In the genomic region with DNA sequence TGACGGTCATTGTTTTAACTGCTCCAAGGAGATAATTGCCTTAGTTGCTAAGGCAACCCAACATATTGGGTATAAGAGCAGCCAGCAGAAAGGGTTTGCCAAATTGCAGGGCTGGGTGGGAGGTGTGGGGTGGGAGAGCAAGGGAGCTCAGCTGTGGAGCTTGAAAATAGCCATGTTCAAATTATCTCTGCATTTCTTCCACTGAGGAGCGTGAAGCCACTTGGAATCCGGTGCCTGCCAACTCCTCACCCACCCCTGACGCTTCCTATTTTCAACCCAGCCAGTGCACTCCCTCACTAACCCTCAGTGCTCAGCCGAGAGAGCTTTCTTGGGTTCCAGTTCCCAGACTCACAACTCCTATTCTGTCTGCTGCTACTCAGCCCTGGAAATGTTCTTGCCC, we compare ENCODE assay signal across 16 cellular contexts.
DNase-seq lines count a peak whose midpoint lies in the region; ATAC-seq and TF ChIP-seq lines count a peak whose summit lies in the region.
"Had no signal": no experiment of that assay in that cellular context is flagged by ENCODE, and none has a peak within 500 bp of the region (broad histone marks: within the 10 kb centered on the region; RNA-seq: fewer than 3 reads in every experiment).

No MANE protein-coding gene starts in this region.

- H3K36me3 ChIP-seq in SJCRH30: no peaks in the 10 kb centered on the region
- H3K36me3 ChIP-seq: brain microvascular endothelial cell, suprapubic skin had no signal

- H3K27ac ChIP-seq in SJCRH30 (peak overlapping the region; percentile 90; the same call in 1 of the 2 replicates), temporal lobe (ENCODE audit: low read depth, low read length) (peak overlapping the region; percentile 31)
- H3K27ac ChIP-seq: brain microvascular endothelial cell, suprapubic skin had no signal

- no peak for ATAC-seq in HG03571 (IDR thresholded peaks at IDR 0.05; ENCODE audit: unreplicated experiment)
- ATAC-seq: activated CD4-positive, CD25-positive, alpha-beta regulatory T cell treated with anti-CD3 and anti-CD28 coated beads, Interleukin-2, amount 50 U/mL, for 24 hours; activated T-cell treated with anti-CD3 and anti-CD28 coated beads, Interleukin-2, amount 50 U/mL, for 72 hours; SK-N-SH treated with all-trans-retinoic acid at 6 μM for 48 hours had no signal

- TF ChIP-seq CTCF in HFFc6 (IDR thresholded peaks at IDR 0.05): no peak

- peaks cover 22% of the 10 kb centered on the region for H3K4me1 ChIP-seq in SJCRH30

- no peaks in the 10 kb centered on the region for H3K4me1 Mint-ChIP-seq in HFFc6 (ENCODE audit: low read depth)

- no peak overlapping the region for H3K4me3 ChIP-seq in SJCRH30
- H3K4me3 ChIP-seq: suprapubic skin had no signal

- no peak overlapping the region for H3K27ac Mint-ChIP-seq in HFFc6
- H3K27ac Mint-ChIP-seq: activated naive CD8-positive, alpha-beta T cell; activated T-cell treated with anti-CD3 and anti-CD28 coated beads, Interleukin-2, amount 50 U/mL, for 72 hours had no signal

- H3K27me3 ChIP-seq in SJCRH30: no peaks in the 10 kb centered on the region
- H3K27me3 ChIP-seq: brain microvascular endothelial cell, suprapubic skin had no signal

- no peaks in the 10 kb centered on the region for H3K36me3 Mint-ChIP-seq in HFFc6 (ENCODE audit: low read depth)

- peak; percentile 49 for DNase-seq in NCI-H2227 treated with DMSO at 0.1 percent for 48 hours (lab: John Stamatoyannopoulos, UW)
- no peak for DNase-seq in SJCRH30
- DNase-seq in middle frontal gyrus (ENCODE audit: extremely low spot score, low spot score): peak; percentile 49
- DNase-seq in NCI-H774 (lab: John Stamatoyannopoulos, UW): no peak
- DNase-seq in HFFc6: no peak
- DNase-seq: activated T-cell treated with anti-CD3 and anti-CD28 coated beads, Interleukin-2, amount 50 U/mL, for 72 hours; brain microvascular endothelial cell; cortex of kidney; NCI-H2029 treated with DMSO at 0.1 percent for 48 hours; small intestine had no signal

- no peak overlapping the region for H3K4me3 Mint-ChIP-seq in HFFc6
- H3K4me3 Mint-ChIP-seq: activated naive CD8-positive, alpha-beta T cell; activated T-cell treated with anti-CD3 and anti-CD28 coated beads, Interleukin-2, amount 50 U/mL, for 72 hours had no signal

- H3K9me3 ChIP-seq in SJCRH30 (replicated peaks): no peaks in the 10 kb centered on the region
- H3K9me3 ChIP-seq: suprapubic skin had no signal

- H3K9me3 Mint-ChIP-seq in HFFc6: no peaks in the 10 kb centered on the region; the same call in 1 of the 2 replicates
- H3K9me3 Mint-ChIP-seq: activated T-cell treated with anti-CD3 and anti-CD28 coated beads, Interleukin-2, amount 50 U/mL, for 72 hours had no signal

- H3K27me3 Mint-ChIP-seq in HFFc6 (ENCODE audit: insufficient read depth): peaks cover 8% of the 10 kb centered on the region

Comparison
In these comparisons a context has a peak if more than half of its experiments do, and no peak if none do; other contexts are left out.
1. DNase-seq: peak in NCI-H2227 treated with DMSO at 0.1 percent for 48 hours (single experiment) and middle frontal gyrus (single experiment); none in SJCRH30 (0 of 2), NCI-H774 (single experiment) and HFFc6 (single experiment).